8 cellular contexts compared by ENCODE assay signal in the genomic region with DNA sequence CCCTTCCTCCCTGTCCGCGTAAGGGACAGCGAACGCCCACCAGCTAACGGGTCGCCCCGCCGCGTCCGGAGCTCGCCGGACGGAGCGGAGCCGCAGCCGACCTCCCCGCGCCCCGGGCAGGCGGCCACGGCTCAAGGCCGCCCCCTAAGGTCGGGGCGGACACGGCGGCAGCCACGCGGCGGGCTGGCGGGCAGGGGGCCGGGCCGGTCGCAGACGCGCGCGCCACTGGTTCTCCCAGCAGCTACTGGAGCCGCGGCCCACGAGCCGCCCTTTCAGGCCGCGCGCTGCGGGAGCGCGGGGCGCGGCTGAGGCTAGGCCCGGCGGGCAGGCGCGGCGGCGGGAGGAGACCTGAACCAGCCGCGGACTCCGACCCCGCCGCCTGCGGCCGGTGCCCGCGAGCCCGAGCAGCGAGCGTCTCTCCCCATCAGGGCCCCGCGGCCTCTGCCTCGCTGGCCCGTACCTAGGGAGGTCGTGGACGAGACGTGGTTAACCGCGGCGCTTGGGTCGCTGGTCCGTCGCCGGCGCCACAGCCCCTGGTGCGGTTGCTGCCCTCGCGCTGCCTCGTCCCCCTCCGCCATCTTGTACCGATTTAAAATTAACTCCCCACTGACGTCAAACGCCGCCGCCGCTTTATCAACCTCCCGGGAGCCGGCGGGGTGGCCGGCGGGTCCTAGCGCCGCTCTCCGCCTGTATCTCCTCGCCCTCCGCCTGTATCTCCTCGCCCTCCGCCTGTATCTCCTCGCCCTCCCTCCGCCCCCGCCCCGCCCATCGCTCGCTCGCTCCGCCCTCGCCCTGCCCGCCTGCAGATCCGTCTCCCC. TPM values are rescaled to one million over a fixed set of nuclear protein-coding genes. Genes with fewer than 3 reads are reported as not detected.
A peak's percentile ranks its signal among the peaks of the same experiment; 100 is the strongest.
DNase-seq lines count a peak whose midpoint lies in the region; ATAC-seq and TF ChIP-seq lines count a peak whose summit lies in the region.

ATL2 (minus strand) TSS at position 591 of the 818 bp plus-strand sequence; CDS start at position 578, 13 bp downstream.

- ATAC-seq in foreskin keratinocyte = peak; percentile 91

- H2AFZ ChIP-seq in MM.1S (ENCODE audit: low read length) (peak within 1 kb of the TSS; percentile 84), neuron (ENCODE audit: low read depth, low read length) (peak within 1 kb of the TSS; percentile 80)

- H3K4me1 ChIP-seq in HAP-1 = peaks cover 18% of the 10 kb centered on the region
- peaks cover 11% of the 10 kb centered on the region for H3K4me1 ChIP-seq in MM.1S (ENCODE audit: low read length)
- H3K4me1 ChIP-seq in foreskin keratinocyte = peaks cover 25% of the 10 kb centered on the region
- peaks cover 19% of the 10 kb centered on the region for H3K4me1 ChIP-seq in neuron (ENCODE audit: insufficient read depth, low read length)
- peaks cover 0 to 41% (median 29%) of the 10 kb centered on the region in 5 donors for H3K4me1 ChIP-seq in subcutaneous abdominal adipose tissue (ENCODE audit: control insufficient read depth in 5 of 5, insufficient read depth in 5 of 5, low read length in 5 of 5)

- peaks cover 8% of the 10 kb centered on the region; the same call in 1 of the 2 replicates for H3F3A ChIP-seq in MM.1S (ENCODE audit: insufficient read depth, low read length)

- no peaks in the 10 kb centered on the region for H3K9me2 ChIP-seq in MM.1S (replicated peaks; ENCODE audit: insufficient read depth, low read length)

- H3K9ac ChIP-seq in MM.1S (ENCODE audit: low read length) (peak within 1 kb of the TSS; percentile 92), subcutaneous abdominal adipose tissue (ENCODE audit: low read length in 5 of 5) (peak within 1 kb of the TSS; percentile 66 to 97 (median 84))

- in situ Hi-C loops in HAP-1 (cut with MboI; ENCODE audit: low sequenced_read_pairs) = no loop called here

- H3K79me2 ChIP-seq in MM.1S (ENCODE audit: low read length) = peaks cover 47% of the 10 kb centered on the region

- H3K36me3 ChIP-seq in HAP-1 (replicated peaks) (0 out of 2 replicates have a peak, but pooled peaks cover 4% of the 10 kb centered on the region), MM.1S (replicated peaks; ENCODE audit: insufficient read depth, low read length) (no peaks in the 10 kb centered on the region; the same call in 1 of the 2 replicates), neuron (ENCODE audit: insufficient read depth, low read length) (no peaks in the 10 kb centered on the region), subcutaneous abdominal adipose tissue (ENCODE audit: control insufficient read depth in 5 of 5, insufficient read depth in 5 of 5, low read length in 5 of 5) (no peaks in the 10 kb centered on the region)

- peak within 1 kb of the TSS; percentile 78; the same call in 1 of the 2 replicates for H3K27ac ChIP-seq in MM.1S (ENCODE audit: low read length)
- peak within 1 kb of the TSS; percentile 97 for H3K27ac ChIP-seq in foreskin keratinocyte
- H3K27ac ChIP-seq in subcutaneous abdominal adipose tissue (ENCODE audit: low read depth, low read length) = peak within 1 kb of the TSS; percentile 92

- TF ChIP-seq CTCF in MM.1S (IDR thresholded peaks at IDR 0.05; ENCODE audit: low read length) (peak; percentile 16; the same call in 1 of the 2 replicates), foreskin keratinocyte (conservative IDR thresholded peaks at IDR 0.05) (peak; percentile 62)

- H3K9me3 ChIP-seq in HAP-1 (no peaks in the 10 kb centered on the region), MM.1S (replicated peaks; ENCODE audit: insufficient read depth, low read length) (no peaks in the 10 kb centered on the region), neuron (ENCODE audit: low read length) (no peaks in the 10 kb centered on the region), subcutaneous abdominal adipose tissue (ENCODE audit: control insufficient read depth in 5 of 5, low read length in 5 of 5) (no peaks in the 10 kb centered on the region)

- H3K27me3 ChIP-seq in HAP-1 (ENCODE audit: low read depth) (no peaks in the 10 kb centered on the region), MM.1S (replicated peaks; ENCODE audit: insufficient read depth, low read length) (no peaks in the 10 kb centered on the region), foreskin keratinocyte (no peaks in the 10 kb centered on the region), neuron (ENCODE audit: insufficient read depth, low read length) (no peaks in the 10 kb centered on the region), subcutaneous abdominal adipose tissue (ENCODE audit: control insufficient read depth in 5 of 5, insufficient read depth in 4 of 5, low read length in 5 of 5) (no peaks in the 10 kb centered on the region)

- peak; percentile 88 for DNase-seq in GDM1 (lab: John Stamatoyannopoulos, UW)
- peak; percentile 93 to 97 for DNase-seq in HAP-1 (ENCODE audit: low spot score in 2 of 2)
- DNase-seq in MM.1S = peak; percentile 95
- DNase-seq in SIG-M5 (lab: John Stamatoyannopoulos, UW) = peak; percentile 90
- DNase-seq in activated gamma-delta T cell treated with Interleukin-2 at 50 U/mL for 16 hours = peak; percentile 89
- peak; percentile 78 to 90 for DNase-seq in foreskin keratinocyte

- peak within 1 kb of the TSS; percentile 80 for H3K4me3 ChIP-seq in HAP-1
- peak within 1 kb of the TSS; percentile 97 for H3K4me3 ChIP-seq in MM.1S (ENCODE audit: low read length)
- peak within 1 kb of the TSS; percentile 75 for H3K4me3 ChIP-seq in neuron (ENCODE audit: low read length)
- H3K4me3 ChIP-seq in subcutaneous abdominal adipose tissue (ENCODE audit: low read depth in 1 of 5, low read length in 5 of 5) = peak within 1 kb of the TSS; percentile 76 to 98 (median 86)

- peaks cover 26% of the 10 kb centered on the region for H4K20me1 ChIP-seq in MM.1S (ENCODE audit: insufficient read depth, low read length)

- H3K4me2 ChIP-seq in MM.1S (ENCODE audit: low read depth, low read length) = peak within 1 kb of the TSS; percentile 69

RNA-seq across cellular contexts. Expression of gene ATL2, which starts in this region (rescaled TPM):
- 51.2 and 62.0 TPM in 2 replicates for total RNA-seq in foreskin keratinocyte
- polyA plus RNA-seq in foreskin keratinocyte = 13.1 and 17.6 TPM in 2 replicates

Comparison
In these comparisons a context has a peak if more than half of its experiments do, and no peak if none do; other contexts are left out.
1. Peak in every context shown above with its lines: DNase-seq, ATAC-seq, H3K4me3 ChIP-seq and H3K27ac ChIP-seq.